Comparison of ENCODE assay signal across 8 cellular contexts in genomic region chr6:42569102-42570028, GRCh38.
DNase-seq lines count a peak whose midpoint lies in the region; FAIRE-seq lines count a peak whose summit lies in the region.

No MANE protein-coding gene starts in this region.

- H3K4me1 Mint-ChIP-seq in T-helper 2 cell treated with Interferon-gamma antibody and Interleukin-4, amounts not matched to agents 5 μg/mL and 100 μg/mL, for 36 hours (ENCODE audit: low read depth), result peaks cover 53% of the 10 kb centered on the region

- H3K27me3 Mint-ChIP-seq in T-helper 2 cell treated with Interferon-gamma antibody and Interleukin-4, amounts not matched to agents 5 μg/mL and 100 μg/mL, for 36 hours (ENCODE audit: low read depth), result no peaks in the 10 kb centered on the region

- H3K4me3 Mint-ChIP-seq in T-helper 2 cell treated with Interferon-gamma antibody and Interleukin-4, amounts not matched to agents 5 μg/mL and 100 μg/mL, for 36 hours, result peak overlapping the region; percentile 54

- H3K9me3 Mint-ChIP-seq in T-helper 2 cell treated with Interferon-gamma antibody and Interleukin-4, amounts not matched to agents 5 μg/mL and 100 μg/mL, for 36 hours, result no peaks in the 10 kb centered on the region

- peaks cover 35% of the 10 kb centered on the region for H3K36me3 Mint-ChIP-seq in T-helper 2 cell treated with Interferon-gamma antibody and Interleukin-4, amounts not matched to agents 5 μg/mL and 100 μg/mL, for 36 hours (ENCODE audit: low read depth)

- DNase-seq in GM19239 (ENCODE audit: insufficient read length, low spot score), result no peak
- DNase-seq in T-helper 2 cell treated with Interferon-gamma antibody and Interleukin-4, amounts not matched to agents 5 μg/mL and 100 μg/mL, for 36 hours (ENCODE audit: low spot score), result no peak
- peak; percentile 80 for DNase-seq in foreskin melanocyte
- DNase-seq in NCI-H748 (lab: John Stamatoyannopoulos, UW; ENCODE audit: unreplicated experiment), result no peak
- no peak for DNase-seq in HuH-7.5 (ENCODE audit: low spot score)
- no peak for DNase-seq in activated CD4-positive, alpha-beta T cell treated with anti-CD3 and anti-CD28 coated beads, Interleukin-2, amount 50 U/mL, for 1 hour
- no peak for DNase-seq in DMS79 treated with DMSO at 0.1 percent for 48 hours (lab: John Stamatoyannopoulos, UW)

- FAIRE-seq in A204.1 (lab: Jason Lieb, UNC) (peak; percentile 78), GM19239 (lab: Jason Lieb, UNC) (peak; percentile 45)

- peak overlapping the region; percentile 74 for H3K27ac Mint-ChIP-seq in T-helper 2 cell treated with Interferon-gamma antibody and Interleukin-4, amounts not matched to agents 5 μg/mL and 100 μg/mL, for 36 hours
